ENCODE assay signal across 22 cellular contexts in genomic region chr1:245879091-245879490, GRCh38.
DNase-seq lines count a peak whose midpoint lies in the region; TF ChIP-seq lines count a peak whose summit lies in the region.
"Had no signal": no experiment of that assay in that cellular context is flagged by ENCODE, and none has a peak within 500 bp of the region (broad histone marks: within the 10 kb centered on the region; RNA-seq: fewer than 3 reads in every experiment).

No MANE protein-coding gene starts in this region.

- H3K4ac ChIP-seq in trophoblast cell (ENCODE audit: low read depth, low read length), result no peak overlapping the region

- no peak overlapping the region for H3K18ac ChIP-seq in trophoblast cell (ENCODE audit: low read length)

- no peak overlapping the region for H3K27ac Mint-ChIP-seq in HFFc6
- H3K27ac Mint-ChIP-seq: CD4-positive, alpha-beta T cell had no signal

- H3K27me3 Mint-ChIP-seq in HFFc6 (ENCODE audit: insufficient read depth), result no peaks in the 10 kb centered on the region
- H3K27me3 Mint-ChIP-seq: CD4-positive, alpha-beta T cell had no signal

- no peak overlapping the region for H3K9ac ChIP-seq in trophoblast cell (ENCODE audit: low read length)
- H3K9ac ChIP-seq: BLaER1 had no signal

- H3K14ac ChIP-seq in trophoblast cell (ENCODE audit: low read length), result no peak overlapping the region

- no peak overlapping the region for H4K8ac ChIP-seq in trophoblast cell (ENCODE audit: low read depth, low read length)

- no peaks in the 10 kb centered on the region for H3K36me3 ChIP-seq in trophoblast cell (ENCODE audit: control insufficient read depth in 1 of 2, insufficient read depth in 2 of 2, low read length in 2 of 2)

- H3K9me3 Mint-ChIP-seq in HFFc6, result peaks cover 2% of the 10 kb centered on the region; the same call in 1 of the 2 replicates
- H3K9me3 Mint-ChIP-seq: CD4-positive, alpha-beta T cell had no signal

- no peak overlapping the region for H3K27ac ChIP-seq in trophoblast cell (ENCODE audit: low read depth, low read length)
- H3K27ac ChIP-seq: 22Rv1, BLaER1 had no signal

- H3K4me3 Mint-ChIP-seq in HFFc6, result no peak overlapping the region
- H3K4me3 Mint-ChIP-seq: CD4-positive, alpha-beta T cell had no signal

- no peaks in the 10 kb centered on the region for H3K9me3 ChIP-seq in trophoblast cell (ENCODE audit: insufficient read depth, low read depth, low read length)

- H3K4me2 ChIP-seq in trophoblast cell (ENCODE audit: low read length), result no peak overlapping the region

- H3K4me3 ChIP-seq in trophoblast cell (ENCODE audit: low read depth, low read length), result no peak overlapping the region
- H3K4me3 ChIP-seq: BLaER1, GM12878 had no signal

- no peak overlapping the region for H3K23ac ChIP-seq in trophoblast cell (ENCODE audit: low read length)

- no peak overlapping the region for H4K91ac ChIP-seq in trophoblast cell (ENCODE audit: low read depth, low read length)

- no peak overlapping the region for H4K12ac ChIP-seq in trophoblast cell (ENCODE audit: low read depth, low read length)

- H3K79me2 ChIP-seq in trophoblast cell (ENCODE audit: control insufficient read depth, insufficient read depth, low read length, poor library complexity), result no peaks in the 10 kb centered on the region

- no peak overlapping the region for H2AK5ac ChIP-seq in trophoblast cell (ENCODE audit: low read length)

- no peak for TF ChIP-seq CTCF in HFFc6 (IDR thresholded peaks at IDR 0.05)

- WGBS in trophoblast cell (ENCODE audit: extremely low coverage, insufficient coverage, insufficient read length), result no CpG with 5 or more reads among the region's 10 CpGs

- H2BK5ac ChIP-seq in trophoblast cell (ENCODE audit: low read depth, low read length, poor library complexity), result no peak overlapping the region

- peaks cover 2% of the 10 kb centered on the region for H3K79me1 ChIP-seq in trophoblast cell (ENCODE audit: low read length)

- no peak overlapping the region for H2BK12ac ChIP-seq in trophoblast cell (ENCODE audit: low read length)

- H3K36me3 Mint-ChIP-seq in HFFc6 (ENCODE audit: low read depth), result peaks cover 15% of the 10 kb centered on the region

- H2BK120ac ChIP-seq in trophoblast cell (ENCODE audit: insufficient read depth, low read length, poor library complexity), result no peak overlapping the region

- peaks cover 22% of the 10 kb centered on the region for H3K4me1 Mint-ChIP-seq in HFFc6 (ENCODE audit: low read depth)

- DNase-seq in HuH-7 (ENCODE audit: low spot score) (peak; percentile 56), amniotic epithelial cell (ENCODE audit: low read depth) (peak; percentile 87), left kidney (ENCODE audit: low read depth, low spot score) (peak; percentile 24), trophoblast cell (peak; percentile 76 to 89), HFFc6 (no peak), amniotic stem cell (lab: John Stamatoyannopoulos, UW) (no peak), DMS153 (lab: John Stamatoyannopoulos, UW) (no peak)
- DNase-seq in activated CD8-positive, alpha-beta memory T cell treated with anti-CD3 and anti-CD28 coated beads, Interleukin-2, amount 50 U/mL, for 4 hours, result no peak
- DNase-seq: ACHN; CD4-positive, alpha-beta T cell; COR-L47; DMS79 treated with DMSO at 0.1 percent for 48 hours; KG1; NCI-H1092; NCI-H1436; NCI-H1930; NCI-H524; NCI-H774; NK-92 treated with Interleukin-12 subunit alpha and Interleukin-12 subunit beta, amount 100 ng/mL, for 24 hours had no signal

- no peaks in the 10 kb centered on the region for H3K27me3 ChIP-seq in trophoblast cell (ENCODE audit: insufficient read depth, low read length)
- H3K27me3 ChIP-seq: BLaER1 had no signal

- H2AFZ ChIP-seq in trophoblast cell (ENCODE audit: insufficient read depth, low read length, poor library complexity), result no peak overlapping the region

- H3K4me1 ChIP-seq in trophoblast cell (ENCODE audit: control insufficient read depth in 1 of 2, insufficient read depth in 2 of 2, low read length in 2 of 2), result peaks cover 5 to 23% of the 10 kb centered on the region in 2 experiments

Comparison
In these comparisons a context has a peak if more than half of its experiments do, and no peak if none do; other contexts are left out.
1. DNase-seq: peak in HuH-7 (single experiment), amniotic epithelial cell (single experiment), left kidney (single experiment) and trophoblast cell (2 of 2); none in HFFc6 (single experiment), amniotic stem cell (single experiment), activated CD8-positive, alpha-beta memory T cell treated with anti-CD3 and anti-CD28 coated beads, Interleukin-2, amount 50 U/mL, for 4 hours (single experiment) and DMS153 (single experiment).